ENCODE assay signal across 21 cellular contexts in the genomic region with DNA sequence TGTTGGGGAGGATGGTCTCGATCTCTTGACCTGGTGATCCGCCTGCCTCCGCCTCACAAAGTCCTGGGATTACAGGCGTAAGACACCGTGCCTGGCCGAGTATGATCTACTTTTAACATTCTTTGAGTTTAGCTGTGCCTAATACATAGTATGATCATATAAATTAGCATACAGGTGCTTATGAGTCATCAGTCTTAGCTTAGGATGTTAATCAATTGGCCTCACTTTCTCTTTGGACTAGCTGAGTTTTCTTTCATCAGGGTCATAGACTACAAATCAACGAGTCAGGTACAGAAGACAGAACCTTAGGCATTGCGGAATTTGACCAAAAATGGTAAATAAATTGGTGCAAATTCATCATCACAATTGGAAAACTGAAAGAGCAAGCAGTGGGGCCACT. TPM values are rescaled to one million over a fixed set of nuclear protein-coding genes. Genes with fewer than 3 reads are reported as not detected.
"Had no signal": no experiment of that assay in that cellular context is flagged by ENCODE, and none has a peak within 500 bp of the region (broad histone marks: within the 10 kb centered on the region; RNA-seq: fewer than 3 reads in every experiment).

No MANE protein-coding gene starts in this region.

- H3K4me3 ChIP-seq: adrenal gland, smooth muscle cell, transverse colon had no signal

- H3K9me3 ChIP-seq: adrenal gland, transverse colon had no signal

- ATAC-seq: left ventricle myocardium superior, natural killer cell, right cardiac atrium had no signal

- H3K27me3 ChIP-seq: adrenal gland, transverse colon had no signal

- H3K36me3 ChIP-seq: adrenal gland, transverse colon had no signal

- H3K27ac ChIP-seq: adrenal gland, transverse colon had no signal

- DNase-seq: activated CD4-positive, alpha-beta memory T cell treated with anti-CD3 and anti-CD28 coated beads, Interleukin-2, amount 10 ng/mL, durations not matched to agents 7 days and 5 days; activated effector memory CD4-positive, alpha-beta T cell treated with anti-CD3 and anti-CD28 coated beads, Interleukin-2, amount 50 U/mL, for 16 hours; activated T-cell treated with anti-CD3 and anti-CD28 coated beads, Interleukin-2, amount 50 U/mL, for 24 hours; adrenal gland; cortex of kidney; effector CD8-positive, alpha-beta T cell; foreskin fibroblast; glutamatergic neuron; hypothalamus; left ventricle myocardium superior; mesenchymal stem cell; natural killer cell; right cardiac atrium; stimulated activated CD4-positive, alpha-beta T cell treated with anti-CD3 and anti-CD28 coated beads, Interleukin-4, amount 100 ng/mL, for 4 hours; stimulated activated CD8-positive, alpha-beta memory T cell treated with anti-CD3 and anti-CD28 coated beads, Interleukin-4, amount 100 ng/mL, for 48 hours; stimulated activated naive CD4-positive, alpha-beta T cell treated with Interleukin-2 at 50 U/mL for 16 hours; substantia nigra; T1000; transverse colon had no signal

- H3K4me2 ChIP-seq: smooth muscle cell had no signal

- FAIRE-seq: endothelial cell of umbilical vein had no signal

RNA-seq across cellular contexts. Expression of gene SLC25A21, which starts 2.2 kb away (rescaled TPM):
- total RNA-seq: activated CD4-positive, alpha-beta memory T cell treated with anti-CD3 and anti-CD28 coated beads, Interleukin-2, amount 10 ng/mL, durations not matched to agents 7 days and 5 days; natural killer cell; smooth muscle cell had no signal

RNA-seq across cellular contexts. Expression of gene MIPOL1, which starts 27.5 kb away (rescaled TPM):
- total RNA-seq: natural killer cell had no signal
